Comparison of ENCODE assay signal across 9 cellular contexts in genomic region chr2:10331702-10332401, GRCh38. TPM values are rescaled to one million over a fixed set of nuclear protein-coding genes. Genes with fewer than 3 reads are reported as not detected.
A peak's percentile ranks its signal among the peaks of the same experiment; 100 is the strongest.
DNase-seq lines count a peak whose midpoint lies in the region; ATAC-seq and TF ChIP-seq lines count a peak whose summit lies in the region.
"Had no signal": no experiment of that assay in that cellular context is flagged by ENCODE, and none has a peak within 500 bp of the region (broad histone marks: within the 10 kb centered on the region; RNA-seq: fewer than 3 reads in every experiment).

No MANE protein-coding gene starts in this region.

- DNase-seq in Caki2 (ENCODE audit: low read depth) (peak; percentile 41), MV-4-11 (lab: John Stamatoyannopoulos, UW) (peak; percentile 96), heart right ventricle (no peak), NCI-H1930 (lab: John Stamatoyannopoulos, UW) (no peak), SW480 (ENCODE audit: low spot score) (no peak)
- DNase-seq in activated CD4-positive, alpha-beta T cell treated with anti-CD3 and anti-CD28 coated beads, Interleukin-2, amount 50 U/mL, for 24 hours (ENCODE audit: low read depth in 1 of 2, low spot score in 1 of 2): peak; percentile 31 to 41
- peak; percentile 51 to 74 (median 52) for DNase-seq in stimulated activated CD4-positive, alpha-beta T cell treated with anti-CD3 and anti-CD28 coated beads, TNF-alpha, amount 100 ng/mL, for 48 hours (ENCODE audit: low read depth in 3 of 3)

- H3K27me3 ChIP-seq in heart right ventricle: no peaks in the 10 kb centered on the region

- H3K9me3 ChIP-seq in heart right ventricle: peaks cover 0 to 14% (median 5%) of the 10 kb centered on the region in 11 donors

- WGBS in heart right ventricle, 2 donors: 70 to 72% methylated on average over 11 of the region's 11 CpGs

- H3K4me1 ChIP-seq in heart right ventricle: peaks cover 0 to 63% (median 59%) of the 10 kb centered on the region in 9 donors
- H3K4me1 ChIP-seq: parathyroid adenoma had no signal

- H3K4me3 ChIP-seq in heart right ventricle: peak overlapping the region in 5 of 10 donors; percentile 27 to 46 (median 40)

- intact Hi-C loops in heart right ventricle (cut with DNase I): loop anchor here in 4 of 10 donors (2.0 to 5.0 kb wide), 6 partner anchors 27 to 95 kb away; no protein-coding TSS in a partner anchor

- TF ChIP-seq CTCF in heart right ventricle (IDR thresholded peaks at IDR 0.05): no peak

- ATAC-seq in GM21737 (IDR thresholded peaks at IDR 0.05; ENCODE audit: unreplicated experiment): peak; percentile 90
- ATAC-seq in heart right ventricle: peak in 7 of 8 donors; percentile 16 to 48 (median 23)

- peak overlapping the region in 8 of 10 donors; percentile 39 to 84 (median 65) for H3K27ac ChIP-seq in heart right ventricle
- H3K27ac ChIP-seq: parathyroid adenoma had no signal

- in situ Hi-C loops in Caki2 (cut with HindIII; ENCODE audit: low pct_unique_long_range_greater_than_20kb, low sequenced_read_pairs): no loop called here

- peaks cover 0 to 4% (median 0%) of the 10 kb centered on the region in 9 donors for H3K36me3 ChIP-seq in heart right ventricle

RNA-seq across cellular contexts. Expression of gene HPCAL1, which starts 29.1 kb away (rescaled TPM):
- total RNA-seq in Caki2 (2014; rRNA removed; shearing (Covaris generic); ENCODE audit: low replicate concordance): 92.0 and 165 TPM in 2 replicates
- 10 to 100 TPM; 15.8 to 49.2 (median 22.8) TPM for total RNA-seq in heart right ventricle
- polyA plus RNA-seq in heart right ventricle: 10 to 100 TPM; 31.8 to 46.4 TPM

Comparison
In these comparisons a context has a peak if more than half of its experiments do, and no peak if none do; other contexts are left out.
1. DNase-seq: peak in Caki2 (single experiment), MV-4-11 (single experiment), activated CD4-positive, alpha-beta T cell treated with anti-CD3 and anti-CD28 coated beads, Interleukin-2, amount 50 U/mL, for 24 hours (2 of 2) and stimulated activated CD4-positive, alpha-beta T cell treated with anti-CD3 and anti-CD28 coated beads, TNF-alpha, amount 100 ng/mL, for 48 hours (3 of 3); none in heart right ventricle (0 of 2), NCI-H1930 (0 of 2) and SW480 (single experiment).